In the genomic region with DNA sequence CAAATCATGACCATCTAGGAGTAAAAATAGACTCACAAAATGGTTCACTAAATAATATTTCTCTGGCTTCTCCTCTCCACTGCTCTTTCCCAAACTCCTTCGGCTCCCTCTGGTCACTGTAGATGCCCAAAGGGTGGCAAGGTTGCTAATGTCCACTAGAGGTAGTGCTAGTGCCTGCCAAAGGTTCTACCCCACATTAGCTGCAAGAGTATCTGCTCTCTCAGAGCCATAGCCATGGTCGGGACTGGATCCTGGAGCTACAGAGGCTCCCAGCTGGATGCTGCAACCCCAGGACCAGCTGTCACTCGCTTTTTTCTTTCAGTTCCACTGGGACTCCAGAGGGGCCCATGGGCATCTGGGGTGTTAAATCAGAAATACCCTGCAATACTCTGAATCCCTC, we compare ENCODE assay signal across 8 cellular contexts.
A peak's percentile ranks its signal among the peaks of the same experiment; 100 is the strongest.
DNase-seq lines count a peak whose midpoint lies in the region; ATAC-seq and TF ChIP-seq lines count a peak whose summit lies in the region.

No MANE protein-coding gene starts in this region.

- DNase-seq in AG10803 (ENCODE audit: low read depth) (peak; percentile 38), HAP-1 (ENCODE audit: low spot score in 2 of 2) (peak; percentile 10 to 32), SHP77 treated with DMSO at 0.1 percent for 48 hours (lab: John Stamatoyannopoulos, UW) (peak; percentile 3), hepatic stellate cell (ENCODE audit: low spot score) (peak; percentile 46), inferior parietal cortex (ENCODE audit: extremely low spot score) (no peak)

- H3K27me3 ChIP-seq in HAP-1 (ENCODE audit: low read depth), result no peaks in the 10 kb centered on the region

- H3K4me3 ChIP-seq in AG10803 (ENCODE audit: low read length), result no peak overlapping the region
- H3K4me3 ChIP-seq in HAP-1, result no peak overlapping the region

- TF ChIP-seq CTCF in AG10803 (conservative IDR thresholded peaks at IDR 0.05; ENCODE audit: low read length), result peak; percentile 53

- ATAC-seq in GM18909 (IDR thresholded peaks at IDR 0.05; ENCODE audit: poor library complexity, unreplicated experiment), result no peak
- ATAC-seq in GM21528 (IDR thresholded peaks at IDR 0.05; ENCODE audit: low FRiP score, unreplicated experiment), result no peak
- ATAC-seq in HG02870 (IDR thresholded peaks at IDR 0.05; ENCODE audit: unreplicated experiment), result no peak

- H3K9me3 ChIP-seq in HAP-1, result no peaks in the 10 kb centered on the region

- in situ Hi-C loops in HAP-1 (cut with MboI; ENCODE audit: low sequenced_read_pairs), result no loop called here

- no peaks in the 10 kb centered on the region for H3K36me3 ChIP-seq in HAP-1 (replicated peaks)

- peaks cover 16% of the 10 kb centered on the region for H3K4me1 ChIP-seq in HAP-1
